ENCODE assay signal across 8 cellular contexts in genomic region chr19:47247308-47247990, GRCh38. TPM values are rescaled to one million over a fixed set of nuclear protein-coding genes. Genes with fewer than 3 reads are reported as not detected.
DNase-seq lines count a peak whose midpoint lies in the region; ATAC-seq and TF ChIP-seq lines count a peak whose summit lies in the region.

No MANE protein-coding gene starts in this region.

- no peak overlapping the region for H4K91ac ChIP-seq in neuronal stem cell (ENCODE audit: low read depth, low read length, poor library complexity)

- H2BK12ac ChIP-seq in neuronal stem cell (ENCODE audit: low read length) = no peak overlapping the region

- H3K27me3 ChIP-seq in PC-3 (ENCODE audit: low read length) = no peaks in the 10 kb centered on the region
- H3K27me3 ChIP-seq in fibroblast of lung (ENCODE audit: control insufficient read depth, insufficient read depth, low read length) = no peaks in the 10 kb centered on the region
- H3K27me3 ChIP-seq in neuronal stem cell (ENCODE audit: control insufficient read depth in 3 of 3, insufficient read depth in 3 of 3, low read depth in 1 of 3, low read length in 3 of 3) = no peaks in the 10 kb centered on the region
- H3K27me3 ChIP-seq in transverse colon = no peaks in the 10 kb centered on the region

- intact Hi-C loops in PC-3 (cut with micrococcal nuclease) = no loop called here
- intact Hi-C loops in transverse colon (cut with DNase I; ENCODE audit: low total_unique reads) = loop anchor here (5.0 kb wide), 1 partner anchor 100 kb away; no protein-coding TSS in a partner anchor

- H2AFZ ChIP-seq in PC-3 (ENCODE audit: low read length) = peak overlapping the region; percentile 90
- H2AFZ ChIP-seq in fibroblast of lung (ENCODE audit: low read length) = no peak overlapping the region
- peak overlapping the region; percentile 64 for H2AFZ ChIP-seq in neuronal stem cell (ENCODE audit: low read length)

- H3K9me3 ChIP-seq in PC-3 (ENCODE audit: low read length) (no peaks in the 10 kb centered on the region), fibroblast of lung (ENCODE audit: control insufficient read depth, insufficient read depth, low read depth, low read length) (no peaks in the 10 kb centered on the region), neuronal stem cell (replicated peaks in 1 of 2; ENCODE audit: control insufficient read depth in 2 of 2, insufficient read depth in 1 of 2, low read depth in 1 of 2, low read length in 2 of 2) (no peaks in the 10 kb centered on the region), transverse colon (no peaks in the 10 kb centered on the region)

- no peak overlapping the region for H2BK15ac ChIP-seq in neuronal stem cell (ENCODE audit: low read length)

- peaks cover 2% of the 10 kb centered on the region for H3K79me1 ChIP-seq in neuronal stem cell (ENCODE audit: low read depth, low read length)

- H3K4ac ChIP-seq in neuronal stem cell (ENCODE audit: low read length) = no peak overlapping the region

- H3K4me3 ChIP-seq in PC-3 (ENCODE audit: low read length) (peak overlapping the region; percentile 39), fibroblast of lung (replicated peaks in 1 of 4; ENCODE audit: control extremely low read depth in 1 of 4, insufficient read depth in 1 of 4, low read depth in 3 of 4, low read length in 4 of 4) (no peak overlapping the region), neuronal stem cell (ENCODE audit: low read length in 2 of 2) (no peak overlapping the region), transverse colon (no peak overlapping the region)

- TF ChIP-seq EP300 in transverse colon (IDR thresholded peaks at IDR 0.05; ENCODE audit: low read depth) = no peak

- H2AK5ac ChIP-seq in neuronal stem cell (ENCODE audit: low read depth, low read length) = no peak overlapping the region

- no peak overlapping the region for H3K18ac ChIP-seq in neuronal stem cell (ENCODE audit: low read length)

- H3K79me2 ChIP-seq in PC-3 (ENCODE audit: low read length) (no peaks in the 10 kb centered on the region), fibroblast of lung (ENCODE audit: control insufficient read depth, insufficient read depth, low read length) (no peaks in the 10 kb centered on the region)

- H4K20me1 ChIP-seq in PC-3 (ENCODE audit: low read length) (no peaks in the 10 kb centered on the region), fibroblast of lung (ENCODE audit: control insufficient read depth, extremely low read depth, insufficient read depth, low read length) (no peaks in the 10 kb centered on the region)

- H2BK120ac ChIP-seq in neuronal stem cell (ENCODE audit: low read depth, low read length) = no peak overlapping the region

- no peak for TF ChIP-seq POLR2A in transverse colon (IDR thresholded peaks at IDR 0.05)

- H3K9ac ChIP-seq in PC-3 (ENCODE audit: low read length) (no peak overlapping the region), fibroblast of lung (ENCODE audit: insufficient read depth, low read length) (no peak overlapping the region), neuronal stem cell (ENCODE audit: low read depth, low read length, poor library complexity) (no peak overlapping the region)

- H4K8ac ChIP-seq in neuronal stem cell (ENCODE audit: low read depth, low read length) = no peak overlapping the region

- H3K27ac ChIP-seq in PC-3 (ENCODE audit: low read length) (no peak overlapping the region), fibroblast of lung (ENCODE audit: insufficient read depth, low read length) (no peak overlapping the region), neuronal stem cell (replicated peaks; ENCODE audit: low read length) (no peak overlapping the region), transverse colon (no peak overlapping the region)

- H3K36me3 ChIP-seq in PC-3 (ENCODE audit: low read depth, low read length) (no peaks in the 10 kb centered on the region; the same call in 1 of the 2 replicates), fibroblast of lung (ENCODE audit: control insufficient read depth, insufficient read depth, low read length) (no peaks in the 10 kb centered on the region), neuronal stem cell (replicated peaks in 1 of 2; ENCODE audit: control insufficient read depth in 2 of 2, insufficient read depth in 2 of 2, low read length in 2 of 2) (no peaks in the 10 kb centered on the region), transverse colon (no peaks in the 10 kb centered on the region)

- H3K4me1 ChIP-seq in PC-3 (ENCODE audit: insufficient read depth, low read length) (0 out of 2 replicates have a peak, but pooled peaks cover 3% of the 10 kb centered on the region), fibroblast of lung (ENCODE audit: control insufficient read depth, extremely low read depth, insufficient read depth, low read length) (peaks cover 3% of the 10 kb centered on the region), neuronal stem cell (ENCODE audit: control insufficient read depth in 2 of 2, insufficient read depth in 1 of 2, low read depth in 1 of 2, low read length in 2 of 2) (peaks cover 7 to 10% of the 10 kb centered on the region in 2 donors), transverse colon (peaks cover 8 to 27% (median 22%) of the 10 kb centered on the region in 4 donors)

- CTCF ChIA-PET in PC-3 (lab: Charles Lee) = interaction anchor here (1.2 kb wide), 1 partner anchor 37 kb away, joined by 4 read pairs; no protein-coding TSS in a partner anchor

- H3K23ac ChIP-seq in neuronal stem cell (ENCODE audit: low read depth, low read length, poor library complexity) = no peak overlapping the region

- H3F3A ChIP-seq in PC-3 (ENCODE audit: low read length, unreplicated experiment) = peaks cover 3% of the 10 kb centered on the region

- H3K14ac ChIP-seq in neuronal stem cell (ENCODE audit: low read length) = no peak overlapping the region

- in situ Hi-C loops in transverse colon (cut with MboI; ENCODE audit: low pct_ligation_motif_present in 1 of 4, low pct_unique_long_range_greater_than_20kb in 1 of 4, low sequenced_read_pairs in 3 of 4) = loop anchor here (5.0 to 10.0 kb wide), 5 partner anchors 40 to 103 kb away; no protein-coding TSS in a partner anchor

- TF ChIP-seq CTCF in AG09319 (IDR thresholded peaks at IDR 0.05; ENCODE audit: low read depth, low read length) (peak; percentile 93), PC-3 (conservative IDR thresholded peaks at IDR 0.05; ENCODE audit: low read depth, low read length) (peak; percentile 88), fibroblast of lung (conservative IDR thresholded peaks at IDR 0.05 in 1 of 2, IDR thresholded peaks at IDR 0.05 in 1 of 2; ENCODE audit: low read depth in 1 of 2, low read length in 2 of 2) (peak; percentile 84 to 89), transverse colon (IDR thresholded peaks at IDR 0.05) (peak; percentile 92 to 97 (median 94))

- H3K9me2 ChIP-seq in PC-3 (replicated peaks; ENCODE audit: low read length) = no peaks in the 10 kb centered on the region

- DNase-seq in AG09319 (ENCODE audit: extremely low read depth, low read depth) (no peak), GOT3 (lab: John Stamatoyannopoulos, UW) (peak; percentile 18), PC-3 (peak; percentile 74), activated T-helper 1 cell treated with Interleukin-2 at 50 U/mL for 16 hours (ENCODE audit: low read depth) (peak; percentile 65), fibroblast of lung (ENCODE audit: low read depth in 2 of 2) (peak; percentile 56 to 80), neuronal stem cell (ENCODE audit: low spot score) (no peak), transverse colon (peak; percentile 85)

- no CpG with 5 or more reads among the region's 25 CpGs for WGBS in neuronal stem cell (ENCODE audit: extremely low coverage in 2 of 2, insufficient read length in 2 of 2, insufficient replicate concordance in 1 of 2), 2 donors
- 26 to 34% methylated on average over 14 to 25 of the region's 25 CpGs for WGBS in transverse colon (ENCODE audit: low coverage in 1 of 2), 2 donors

- no peak overlapping the region for H2BK5ac ChIP-seq in neuronal stem cell (ENCODE audit: low read length)

- POLR2A ChIA-PET in PC-3 (lab: Charles Lee; ENCODE audit: unreplicated experiment) = interaction anchor here (0.6 kb wide), 1 partner anchor 9 kb away, joined by 4 read pairs; no protein-coding TSS in a partner anchor

- H3K4me2 ChIP-seq in PC-3 (ENCODE audit: low read length) (peak overlapping the region; percentile 72), fibroblast of lung (ENCODE audit: extremely low read depth, insufficient read depth, low read length) (peak overlapping the region; percentile 15), neuronal stem cell (ENCODE audit: insufficient read depth, low read length, poor library complexity, severe bottlenecking) (no peak overlapping the region)

- ATAC-seq in PC-3 (peak; percentile 31), HG03442 (IDR thresholded peaks at IDR 0.05; ENCODE audit: unreplicated experiment) (no peak)

- no TSS peak for BruUV-seq in PC-3 (replicated peaks; lab: Mats Ljungman, UMichigan)

RNA-seq across cellular contexts. Expression of gene CCDC9, which starts 8.9 kb away (rescaled TPM):
- 8.3 and 12.4 TPM in 2 replicates for total RNA-seq in PC-3 (2014; rRNA removed)
- 8.0 and 8.1 TPM in 2 replicates for total RNA-seq in fibroblast of lung
- 5.4 and 7.2 TPM in 2 replicates for polyA plus RNA-seq in fibroblast of lung
- polyA plus RNA-seq in fibroblast of lung (2012) = 20.0 and 24.8 TPM in 2 replicates
- 2.1 and 29.6 TPM in 2 replicates for polyA minus RNA-seq in fibroblast of lung (ENCODE audit: low replicate concordance)
- polyA plus RNA-seq in neuronal stem cell (2013, experiment 1 of 2) = 15.9 TPM
- polyA plus RNA-seq in neuronal stem cell (2013, experiment 2 of 2) = 14.8 TPM
- total RNA-seq in transverse colon = 10 to 100 TPM; 20.9 to 27.5 (median 22.4) TPM

RNA-seq across cellular contexts. Expression of gene BBC3, which starts 16.4 kb away (rescaled TPM):
- total RNA-seq in PC-3 (2014; rRNA removed) (2.4 and 2.9 TPM in 2 replicates), fibroblast of lung (37.7 and 38.3 TPM in 2 replicates), transverse colon (10 to 100 TPM; 10.9 to 31.0 (median 14.4) TPM)
- 1.4 and 2.4 TPM in 2 replicates for polyA plus RNA-seq in fibroblast of lung
- polyA plus RNA-seq in fibroblast of lung (2012) = 6.2 and 8.5 TPM in 2 replicates
- polyA minus RNA-seq in fibroblast of lung (ENCODE audit: low replicate concordance) = 2.6 and 3.8 TPM in 2 replicates
- 20.7 TPM for polyA plus RNA-seq in neuronal stem cell (2013, experiment 1 of 2)
- polyA plus RNA-seq in neuronal stem cell (2013, experiment 2 of 2) = 20.0 TPM

RNA-seq across cellular contexts. Expression of gene INAFM1, which starts 27.2 kb away (rescaled TPM):
- total RNA-seq in PC-3 (2014; rRNA removed) = 2.5 and 5.1 TPM in 2 replicates
- total RNA-seq in fibroblast of lung = 1.8 and 3.6 TPM in 2 replicates
- polyA plus RNA-seq in fibroblast of lung = 1.9 and 2.0 TPM in 2 replicates
- 17.9 and 20.4 TPM in 2 replicates for polyA plus RNA-seq in fibroblast of lung (2012)
- polyA minus RNA-seq in fibroblast of lung (ENCODE audit: low replicate concordance) = 2.7 and 5.7 TPM in 2 replicates
- 7.5 TPM for polyA plus RNA-seq in neuronal stem cell (2013, experiment 1 of 2)
- polyA plus RNA-seq in neuronal stem cell (2013, experiment 2 of 2) = 6.6 TPM
- 10 to 100 TPM in 2 of 4 donors, 1 to 10 TPM in 2; 7.2 to 17.2 (median 9.6) TPM for total RNA-seq in transverse colon

Comparison
In these comparisons a context has a peak if more than half of its experiments do, and no peak if none do; other contexts are left out.
1. DNase-seq: peak in GOT3 (single experiment), PC-3 (single experiment), activated T-helper 1 cell treated with Interleukin-2 at 50 U/mL for 16 hours (single experiment), fibroblast of lung (2 of 2) and transverse colon (single experiment); none in AG09319 (single experiment) and neuronal stem cell (single experiment).
2. Peak in every context shown above with its lines, with median percentiles within 50 percentile points of each other: CTCF ChIP-seq.